20 cellular contexts compared by ENCODE assay signal in genomic region chr10:75352650-75353049, GRCh38. TPM values are rescaled to one million over a fixed set of nuclear protein-coding genes. Genes with fewer than 3 reads are reported as not detected.
DNase-seq lines count a peak whose midpoint lies in the region; ATAC-seq, FAIRE-seq and TF ChIP-seq lines count a peak whose summit lies in the region.
"Had no signal": no experiment of that assay in that cellular context is flagged by ENCODE, and none has a peak within 500 bp of the region (broad histone marks: within the 10 kb centered on the region; RNA-seq: fewer than 3 reads in every experiment).

No MANE protein-coding gene starts in this region.

- no peak for TF ChIP-seq POLR2A in H54 (IDR thresholded peaks at IDR 0.05; ENCODE audit: low read depth, low read length)

- ATAC-seq in HG03460 (IDR thresholded peaks at IDR 0.05; ENCODE audit: unreplicated experiment) (no peak), HG02678 (IDR thresholded peaks at IDR 0.05; ENCODE audit: unreplicated experiment) (no peak)
- ATAC-seq: activated CD8-positive, alpha-beta memory T cell treated with anti-CD3 and anti-CD28 coated beads, Interleukin-2, amount 10 ng/mL, durations not matched to agents 7 days and 5 days; esophagus mucosa; Panc1 had no signal

- DNase-seq in Caki2 (ENCODE audit: low read depth), result peak; percentile 51
- DNase-seq in RPMI7951 (ENCODE audit: low read depth), result peak; percentile 30
- DNase-seq in glomerular visceral epithelial cell (ENCODE audit: extremely low spot score), result peak; percentile 36
- peak; percentile 19 for DNase-seq in renal cortical epithelial cell (ENCODE audit: low read depth)
- no peak for DNase-seq in amniotic stem cell (lab: John Stamatoyannopoulos, UW)
- no peak for DNase-seq in H54 (ENCODE audit: insufficient read length, low spot score)
- DNase-seq: activated CD4-positive, alpha-beta T cell treated with anti-CD3 and anti-CD28 coated beads for 4 hours; activated CD8-positive, alpha-beta memory T cell treated with anti-CD3 and anti-CD28 coated beads, Interleukin-2, amount 10 ng/mL, durations not matched to agents 7 days and 5 days; activated effector memory CD4-positive, alpha-beta T cell treated with Interleukin-2 at 50 U/mL for 16 hours; central memory CD4-positive, alpha-beta T cell; H7; heart left ventricle; mammary epithelial cell; NCI-H1417; NCI-H2171 had no signal

- no peak for FAIRE-seq in H54 (lab: Jason Lieb, UNC)
- FAIRE-seq: TTC549 had no signal

- in situ Hi-C loops in Caki2 (cut with HindIII; ENCODE audit: low pct_unique_long_range_greater_than_20kb, low sequenced_read_pairs), result no loop called here

RNA-seq across cellular contexts. Expression of gene ZNF503, which starts 48.9 kb away (rescaled TPM):
- total RNA-seq in Caki2 (2014; rRNA removed; shearing (Covaris generic); ENCODE audit: low replicate concordance), result 11.6 and 16.2 TPM in 2 replicates
- total RNA-seq in RPMI7951 (2014; rRNA removed; shearing (Covaris generic)), result 2.2 TPM in 2 replicates
- total RNA-seq in renal cortical epithelial cell, result 5.2 and 21.7 TPM in 2 replicates

Comparison
In these comparisons a context has a peak if more than half of its experiments do, and no peak if none do; other contexts are left out.
1. DNase-seq: peak in Caki2 (single experiment), RPMI7951 (single experiment), glomerular visceral epithelial cell (single experiment) and renal cortical epithelial cell (single experiment); none in amniotic stem cell (single experiment) and H54 (single experiment).